32 cellular contexts compared by ENCODE assay signal in genomic region chr22:21811982-21812381, GRCh38.
"Had no signal": no experiment of that assay in that cellular context is flagged by ENCODE, and none has a peak within 500 bp of the region (broad histone marks: within the 10 kb centered on the region; RNA-seq: fewer than 3 reads in every experiment).

No MANE protein-coding gene starts in this region.

- H3K36me3 Mint-ChIP-seq: activated naive CD4-positive, alpha-beta T cell treated with anti-CD3 and anti-CD28 coated beads, Interleukin-2, amount 50 U/mL, for 72 hours had no signal

- H3K27ac Mint-ChIP-seq: activated B cell treated with CpG ODN at 0.5 μM for 24 hours; activated CD4-positive, alpha-beta T cell treated with anti-CD3 and anti-CD28 coated beads, Interleukin-2, amount 10 ng/mL, durations not matched to agents 24 days and 14 days; activated CD8-positive, alpha-beta T cell treated with anti-CD3 and anti-CD28 coated beads for 36 hours; activated naive CD4-positive, alpha-beta T cell treated with anti-CD3 and anti-CD28 coated beads for 36 hours; activated naive CD4-positive, alpha-beta T cell treated with anti-CD3 and anti-CD28 coated beads, Interleukin-2, amount 50 U/mL, for 72 hours; activated T-helper 1 cell treated with anti-CD3 and anti-CD28 coated beads, Interleukin-12 subunit alpha, Interleukin-12 subunit beta, Interleukin-2, Interleukin-4 antibody, amounts not matched to agents 30 ng/mL and 10 ng/mL and 1 ng/mL, durations not matched to agents 14 hours and 24 hours and 36 hours; T-cell had no signal

- H3K9me3 ChIP-seq: adrenal gland, body of pancreas, breast epithelium, MG63, Peyer's patch had no signal

- H3K4me3 ChIP-seq: adrenal gland, body of pancreas, breast epithelium, MG63, Peyer's patch had no signal

- H3K27me3 ChIP-seq: adrenal gland, body of pancreas, breast epithelium, MG63, Peyer's patch had no signal

- H3K4me3 Mint-ChIP-seq: activated B cell treated with CpG ODN at 0.5 μM for 24 hours; activated CD4-positive, alpha-beta T cell treated with anti-CD3 and anti-CD28 coated beads, Interleukin-2, amount 10 ng/mL, durations not matched to agents 24 days and 14 days; activated CD8-positive, alpha-beta T cell treated with anti-CD3 and anti-CD28 coated beads for 36 hours; activated naive CD4-positive, alpha-beta T cell treated with anti-CD3 and anti-CD28 coated beads for 36 hours; activated T-cell treated with anti-CD3 and anti-CD28 coated beads, Interleukin-2, amount 50 U/mL, for 4 hours; activated T-helper 1 cell treated with anti-CD3 and anti-CD28 coated beads, Interleukin-12 subunit alpha, Interleukin-12 subunit beta, Interleukin-2, Interleukin-4 antibody, amounts not matched to agents 30 ng/mL and 10 ng/mL and 1 ng/mL, durations not matched to agents 14 hours and 24 hours and 36 hours; T-cell had no signal

- ATAC-seq: activated CD8-positive, alpha-beta T cell treated with anti-CD3 and anti-CD28 coated beads for 36 hours; activated naive CD4-positive, alpha-beta T cell treated with anti-CD3 and anti-CD28 coated beads, Interleukin-2, amount 50 U/mL, for 72 hours; activated T-cell treated with anti-CD3 and anti-CD28 coated beads, Interleukin-2, amount 50 U/mL, for 4 hours; body of pancreas; PC-3; Right ventricle myocardium inferior; SK-N-SH treated with all-trans-retinoic acid at 6 μM for 48 hours; T-cell had no signal

- H3K36me3 ChIP-seq: breast epithelium, Peyer's patch had no signal

- H3K9me3 Mint-ChIP-seq: activated B cell treated with CpG ODN at 0.5 μM for 24 hours; activated CD4-positive, alpha-beta T cell treated with anti-CD3 and anti-CD28 coated beads, Interleukin-2, amount 10 ng/mL, durations not matched to agents 24 days and 14 days; activated CD8-positive, alpha-beta T cell treated with anti-CD3 and anti-CD28 coated beads for 36 hours; activated naive CD4-positive, alpha-beta T cell treated with anti-CD3 and anti-CD28 coated beads for 36 hours; activated naive CD4-positive, alpha-beta T cell treated with anti-CD3 and anti-CD28 coated beads, Interleukin-2, amount 50 U/mL, for 72 hours; activated T-cell treated with anti-CD3 and anti-CD28 coated beads, Interleukin-2, amount 50 U/mL, for 4 hours; activated T-helper 1 cell treated with anti-CD3 and anti-CD28 coated beads, Interleukin-12 subunit alpha, Interleukin-12 subunit beta, Interleukin-2, Interleukin-4 antibody, amounts not matched to agents 30 ng/mL and 10 ng/mL and 1 ng/mL, durations not matched to agents 14 hours and 24 hours and 36 hours; T-cell had no signal

- H3K27me3 Mint-ChIP-seq: activated B cell treated with CpG ODN at 0.5 μM for 24 hours; activated CD4-positive, alpha-beta T cell treated with anti-CD3 and anti-CD28 coated beads, Interleukin-2, amount 10 ng/mL, durations not matched to agents 24 days and 14 days; activated CD8-positive, alpha-beta T cell treated with anti-CD3 and anti-CD28 coated beads for 36 hours; T-cell had no signal

- DNase-seq: activated B cell treated with CpG ODN at 0.5 μM for 24 hours; activated CD4-positive, alpha-beta T cell treated with anti-CD3 and anti-CD28 coated beads, Interleukin-2, amount 10 ng/mL, durations not matched to agents 24 days and 14 days; activated CD4-positive, alpha-beta T cell treated with anti-CD3 and anti-CD28 coated beads, Interleukin-2, amount 50 U/mL, for 4 hours; activated CD8-positive, alpha-beta T cell treated with anti-CD3 and anti-CD28 coated beads for 36 hours; activated gamma-delta T cell treated with Interleukin-2 at 50 U/mL for 16 hours; activated naive CD4-positive, alpha-beta T cell treated with anti-CD3 and anti-CD28 coated beads for 36 hours; activated T-cell treated with anti-CD3 and anti-CD28 coated beads, Interleukin-2, amount 50 U/mL, for 4 hours; adrenal gland; body of pancreas; Kasumi-1; KG1; MG63; MV-4-11; NCI-H1092; NCI-H1436 treated with DMSO at 0.1 percent for 48 hours; NCI-H1694 treated with DMSO at 0.1 percent for 48 hours; NCI-H2029; NCI-H345; NCI-H524 treated with DMSO at 0.1 percent for 48 hours; PC-3; Peyer's patch; SIG-M5; T-cell; T-helper 2 cell; T-helper 9 cell had no signal

- H3K27ac ChIP-seq: adrenal gland, body of pancreas, breast epithelium, Peyer's patch, RWPE1, VCaP had no signal
